Comparison of ENCODE assay signal across 1 cellular context in the genomic region with DNA sequence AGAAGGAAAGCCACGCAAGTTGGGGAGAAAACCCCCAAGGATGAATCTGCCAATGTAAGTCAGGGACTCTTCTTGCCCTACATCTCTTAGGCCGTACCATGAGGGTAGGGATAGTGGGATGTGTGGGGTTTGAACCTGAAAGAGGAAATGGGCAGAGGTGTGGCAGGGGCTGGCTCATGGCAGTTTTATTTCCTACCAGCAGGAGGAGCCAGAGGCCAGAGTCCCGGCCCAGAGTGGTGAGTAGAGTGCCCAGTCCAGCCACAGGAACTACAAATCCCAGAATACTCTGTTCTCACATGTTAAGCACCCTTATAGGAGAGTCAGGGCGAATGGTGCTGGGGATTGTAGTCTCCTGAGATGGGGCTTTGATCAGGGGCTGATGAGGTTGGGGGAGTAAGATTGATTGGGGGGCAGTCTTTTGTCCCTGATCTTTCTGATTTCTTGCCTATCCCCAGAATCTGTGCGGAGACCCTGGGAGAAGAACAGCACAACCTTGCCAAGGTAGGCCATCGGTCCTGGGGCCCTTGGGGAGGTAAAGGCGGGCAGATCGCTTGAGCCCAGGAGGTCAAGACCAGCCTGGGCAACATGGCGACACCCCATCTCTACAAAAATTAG.
TF ChIP-seq lines count a peak whose summit lies in the region.

No MANE protein-coding gene starts in this region.

TF ChIP-seq in K562, 482 proteins besides CTCF, POLR2A, EP300 and RAD21 (continued from another document):
- TF ChIP-seq, protein P1, sequence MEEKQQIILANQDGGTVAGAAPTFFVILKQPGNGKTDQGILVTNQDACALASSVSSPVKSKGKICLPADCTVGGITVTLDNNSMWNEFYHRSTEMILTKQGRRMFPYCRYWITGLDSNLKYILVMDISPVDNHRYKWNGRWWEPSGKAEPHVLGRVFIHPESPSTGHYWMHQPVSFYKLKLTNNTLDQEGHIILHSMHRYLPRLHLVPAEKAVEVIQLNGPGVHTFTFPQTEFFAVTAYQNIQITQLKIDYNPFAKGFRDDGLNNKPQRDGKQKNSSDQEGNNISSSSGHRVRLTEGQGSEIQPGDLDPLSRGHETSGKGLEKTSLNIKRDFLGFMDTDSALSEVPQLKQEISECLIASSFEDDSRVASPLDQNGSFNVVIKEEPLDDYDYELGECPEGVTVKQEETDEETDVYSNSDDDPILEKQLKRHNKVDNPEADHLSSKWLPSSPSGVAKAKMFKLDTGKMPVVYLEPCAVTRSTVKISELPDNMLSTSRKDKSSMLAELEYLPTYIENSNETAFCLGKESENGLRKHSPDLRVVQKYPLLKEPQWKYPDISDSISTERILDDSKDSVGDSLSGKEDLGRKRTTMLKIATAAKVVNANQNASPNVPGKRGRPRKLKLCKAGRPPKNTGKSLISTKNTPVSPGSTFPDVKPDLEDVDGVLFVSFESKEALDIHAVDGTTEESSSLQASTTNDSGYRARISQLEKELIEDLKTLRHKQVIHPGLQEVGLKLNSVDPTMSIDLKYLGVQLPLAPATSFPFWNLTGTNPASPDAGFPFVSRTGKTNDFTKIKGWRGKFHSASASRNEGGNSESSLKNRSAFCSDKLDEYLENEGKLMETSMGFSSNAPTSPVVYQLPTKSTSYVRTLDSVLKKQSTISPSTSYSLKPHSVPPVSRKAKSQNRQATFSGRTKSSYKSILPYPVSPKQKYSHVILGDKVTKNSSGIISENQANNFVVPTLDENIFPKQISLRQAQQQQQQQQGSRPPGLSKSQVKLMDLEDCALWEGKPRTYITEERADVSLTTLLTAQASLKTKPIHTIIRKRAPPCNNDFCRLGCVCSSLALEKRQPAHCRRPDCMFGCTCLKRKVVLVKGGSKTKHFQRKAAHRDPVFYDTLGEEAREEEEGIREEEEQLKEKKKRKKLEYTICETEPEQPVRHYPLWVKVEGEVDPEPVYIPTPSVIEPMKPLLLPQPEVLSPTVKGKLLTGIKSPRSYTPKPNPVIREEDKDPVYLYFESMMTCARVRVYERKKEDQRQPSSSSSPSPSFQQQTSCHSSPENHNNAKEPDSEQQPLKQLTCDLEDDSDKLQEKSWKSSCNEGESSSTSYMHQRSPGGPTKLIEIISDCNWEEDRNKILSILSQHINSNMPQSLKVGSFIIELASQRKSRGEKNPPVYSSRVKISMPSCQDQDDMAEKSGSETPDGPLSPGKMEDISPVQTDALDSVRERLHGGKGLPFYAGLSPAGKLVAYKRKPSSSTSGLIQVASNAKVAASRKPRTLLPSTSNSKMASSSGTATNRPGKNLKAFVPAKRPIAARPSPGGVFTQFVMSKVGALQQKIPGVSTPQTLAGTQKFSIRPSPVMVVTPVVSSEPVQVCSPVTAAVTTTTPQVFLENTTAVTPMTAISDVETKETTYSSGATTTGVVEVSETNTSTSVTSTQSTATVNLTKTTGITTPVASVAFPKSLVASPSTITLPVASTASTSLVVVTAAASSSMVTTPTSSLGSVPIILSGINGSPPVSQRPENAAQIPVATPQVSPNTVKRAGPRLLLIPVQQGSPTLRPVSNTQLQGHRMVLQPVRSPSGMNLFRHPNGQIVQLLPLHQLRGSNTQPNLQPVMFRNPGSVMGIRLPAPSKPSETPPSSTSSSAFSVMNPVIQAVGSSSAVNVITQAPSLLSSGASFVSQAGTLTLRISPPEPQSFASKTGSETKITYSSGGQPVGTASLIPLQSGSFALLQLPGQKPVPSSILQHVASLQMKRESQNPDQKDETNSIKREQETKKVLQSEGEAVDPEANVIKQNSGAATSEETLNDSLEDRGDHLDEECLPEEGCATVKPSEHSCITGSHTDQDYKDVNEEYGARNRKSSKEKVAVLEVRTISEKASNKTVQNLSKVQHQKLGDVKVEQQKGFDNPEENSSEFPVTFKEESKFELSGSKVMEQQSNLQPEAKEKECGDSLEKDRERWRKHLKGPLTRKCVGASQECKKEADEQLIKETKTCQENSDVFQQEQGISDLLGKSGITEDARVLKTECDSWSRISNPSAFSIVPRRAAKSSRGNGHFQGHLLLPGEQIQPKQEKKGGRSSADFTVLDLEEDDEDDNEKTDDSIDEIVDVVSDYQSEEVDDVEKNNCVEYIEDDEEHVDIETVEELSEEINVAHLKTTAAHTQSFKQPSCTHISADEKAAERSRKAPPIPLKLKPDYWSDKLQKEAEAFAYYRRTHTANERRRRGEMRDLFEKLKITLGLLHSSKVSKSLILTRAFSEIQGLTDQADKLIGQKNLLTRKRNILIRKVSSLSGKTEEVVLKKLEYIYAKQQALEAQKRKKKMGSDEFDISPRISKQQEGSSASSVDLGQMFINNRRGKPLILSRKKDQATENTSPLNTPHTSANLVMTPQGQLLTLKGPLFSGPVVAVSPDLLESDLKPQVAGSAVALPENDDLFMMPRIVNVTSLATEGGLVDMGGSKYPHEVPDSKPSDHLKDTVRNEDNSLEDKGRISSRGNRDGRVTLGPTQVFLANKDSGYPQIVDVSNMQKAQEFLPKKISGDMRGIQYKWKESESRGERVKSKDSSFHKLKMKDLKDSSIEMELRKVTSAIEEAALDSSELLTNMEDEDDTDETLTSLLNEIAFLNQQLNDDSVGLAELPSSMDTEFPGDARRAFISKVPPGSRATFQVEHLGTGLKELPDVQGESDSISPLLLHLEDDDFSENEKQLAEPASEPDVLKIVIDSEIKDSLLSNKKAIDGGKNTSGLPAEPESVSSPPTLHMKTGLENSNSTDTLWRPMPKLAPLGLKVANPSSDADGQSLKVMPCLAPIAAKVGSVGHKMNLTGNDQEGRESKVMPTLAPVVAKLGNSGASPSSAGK (IDR thresholded peaks at IDR 0.05) = no peak
- TF ChIP-seq YY1 (IDR thresholded peaks at IDR 0.05; ENCODE audit: borderline replicate concordance in 1 of 3, control insufficient read depth in 1 of 3, extremely low read depth in 1 of 3, insufficient read depth in 3 of 3, insufficient read length in 1 of 3, insufficient replicate concordance in 2 of 3, low read depth in 1 of 3, low read length in 2 of 3) (peak in 1 of 3 experiments; percentile 20), SMAD3 (CRISPR knock-in tag; conservative IDR thresholded peaks at IDR 0.05) (0 out of 2 replicates have a peak, but pooled peaks have one; percentile 12), GTF2F1 (IDR thresholded peaks at IDR 0.05; ENCODE audit: low read depth, low read length) (no peak), SPI1 (IDR thresholded peaks at IDR 0.05; ENCODE audit: borderline replicate concordance, low read depth, low read length) (peak; percentile 95), BRD4 (IDR thresholded peaks at IDR 0.05) (no peak), CHCHD3 (CRISPR knock-in tag; IDR thresholded peaks at IDR 0.05) (no peak), POLR2AphosphoS2 (IDR thresholded peaks at IDR 0.05; ENCODE audit: low read length) (peak; percentile 68; the same call in 1 of the 2 replicates), ZNF766 (CRISPR knock-in tag; conservative IDR thresholded peaks at IDR 0.05) (peak; percentile 62; the same call in 1 of the 2 replicates), ZBED1 (IDR thresholded peaks at IDR 0.05) (0 out of 2 replicates have a peak, but pooled peaks have one; percentile 15), SIN3A (IDR thresholded peaks at IDR 0.05; ENCODE audit: borderline replicate concordance in 2 of 2, control insufficient read depth in 1 of 2, low read depth in 2 of 2, low read length in 2 of 2) (no peak), SP1 (CRISPR knock-in tag; IDR thresholded peaks at IDR 0.05) (0 out of 2 replicates have a peak, but pooled peaks have one; percentile 27)
- TF ChIP-seq, protein P2, sequence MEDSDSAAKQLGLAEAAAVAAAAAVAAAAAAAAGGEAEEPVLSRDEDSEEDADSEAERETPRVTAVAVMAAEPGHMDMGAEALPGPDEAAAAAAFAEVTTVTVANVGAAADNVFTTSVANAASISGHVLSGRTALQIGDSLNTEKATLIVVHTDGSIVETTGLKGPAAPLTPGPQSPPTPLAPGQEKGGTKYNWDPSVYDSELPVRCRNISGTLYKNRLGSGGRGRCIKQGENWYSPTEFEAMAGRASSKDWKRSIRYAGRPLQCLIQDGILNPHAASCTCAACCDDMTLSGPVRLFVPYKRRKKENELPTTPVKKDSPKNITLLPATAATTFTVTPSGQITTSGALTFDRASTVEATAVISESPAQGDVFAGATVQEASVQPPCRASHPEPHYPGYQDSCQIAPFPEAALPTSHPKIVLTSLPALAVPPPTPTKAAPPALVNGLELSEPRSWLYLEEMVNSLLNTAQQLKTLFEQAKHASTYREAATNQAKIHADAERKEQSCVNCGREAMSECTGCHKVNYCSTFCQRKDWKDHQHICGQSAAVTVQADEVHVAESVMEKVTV (CRISPR knock-in tag; IDR thresholded peaks at IDR 0.05) = peak; percentile 56; the same call in 1 of the 2 replicates
- TF ChIP-seq, protein P3, sequence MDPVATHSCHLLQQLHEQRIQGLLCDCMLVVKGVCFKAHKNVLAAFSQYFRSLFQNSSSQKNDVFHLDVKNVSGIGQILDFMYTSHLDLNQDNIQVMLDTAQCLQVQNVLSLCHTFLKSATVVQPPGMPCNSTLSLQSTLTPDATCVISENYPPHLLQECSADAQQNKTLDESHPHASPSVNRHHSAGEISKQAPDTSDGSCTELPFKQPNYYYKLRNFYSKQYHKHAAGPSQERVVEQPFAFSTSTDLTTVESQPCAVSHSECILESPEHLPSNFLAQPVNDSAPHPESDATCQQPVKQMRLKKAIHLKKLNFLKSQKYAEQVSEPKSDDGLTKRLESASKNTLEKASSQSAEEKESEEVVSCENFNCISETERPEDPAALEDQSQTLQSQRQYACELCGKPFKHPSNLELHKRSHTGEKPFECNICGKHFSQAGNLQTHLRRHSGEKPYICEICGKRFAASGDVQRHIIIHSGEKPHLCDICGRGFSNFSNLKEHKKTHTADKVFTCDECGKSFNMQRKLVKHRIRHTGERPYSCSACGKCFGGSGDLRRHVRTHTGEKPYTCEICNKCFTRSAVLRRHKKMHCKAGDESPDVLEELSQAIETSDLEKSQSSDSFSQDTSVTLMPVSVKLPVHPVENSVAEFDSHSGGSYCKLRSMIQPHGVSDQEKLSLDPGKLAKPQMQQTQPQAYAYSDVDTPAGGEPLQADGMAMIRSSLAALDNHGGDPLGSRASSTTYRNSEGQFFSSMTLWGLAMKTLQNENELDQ (CRISPR knock-in tag; IDR thresholded peaks at IDR 0.05; ENCODE audit: borderline replicate concordance) = no peak
- TF ChIP-seq, protein P4, sequence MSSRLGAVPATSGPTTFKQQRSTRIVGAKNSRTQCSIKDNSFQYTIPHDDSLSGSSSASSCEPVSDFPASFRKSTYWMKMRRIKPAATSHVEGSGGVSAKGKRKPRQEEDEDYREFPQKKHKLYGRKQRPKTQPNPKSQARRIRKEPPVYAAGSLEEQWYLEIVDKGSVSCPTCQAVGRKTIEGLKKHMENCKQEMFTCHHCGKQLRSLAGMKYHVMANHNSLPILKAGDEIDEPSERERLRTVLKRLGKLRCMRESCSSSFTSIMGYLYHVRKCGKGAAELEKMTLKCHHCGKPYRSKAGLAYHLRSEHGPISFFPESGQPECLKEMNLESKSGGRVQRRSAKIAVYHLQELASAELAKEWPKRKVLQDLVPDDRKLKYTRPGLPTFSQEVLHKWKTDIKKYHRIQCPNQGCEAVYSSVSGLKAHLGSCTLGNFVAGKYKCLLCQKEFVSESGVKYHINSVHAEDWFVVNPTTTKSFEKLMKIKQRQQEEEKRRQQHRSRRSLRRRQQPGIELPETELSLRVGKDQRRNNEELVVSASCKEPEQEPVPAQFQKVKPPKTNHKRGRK (tag; IDR thresholded peaks at IDR 0.05) = no peak
- TF ChIP-seq, protein P5, sequence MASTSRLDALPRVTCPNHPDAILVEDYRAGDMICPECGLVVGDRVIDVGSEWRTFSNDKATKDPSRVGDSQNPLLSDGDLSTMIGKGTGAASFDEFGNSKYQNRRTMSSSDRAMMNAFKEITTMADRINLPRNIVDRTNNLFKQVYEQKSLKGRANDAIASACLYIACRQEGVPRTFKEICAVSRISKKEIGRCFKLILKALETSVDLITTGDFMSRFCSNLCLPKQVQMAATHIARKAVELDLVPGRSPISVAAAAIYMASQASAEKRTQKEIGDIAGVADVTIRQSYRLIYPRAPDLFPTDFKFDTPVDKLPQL (IDR thresholded peaks at IDR 0.05; ENCODE audit: extremely low read depth, insufficient read length) = no peak
- TF ChIP-seq, protein P6, sequence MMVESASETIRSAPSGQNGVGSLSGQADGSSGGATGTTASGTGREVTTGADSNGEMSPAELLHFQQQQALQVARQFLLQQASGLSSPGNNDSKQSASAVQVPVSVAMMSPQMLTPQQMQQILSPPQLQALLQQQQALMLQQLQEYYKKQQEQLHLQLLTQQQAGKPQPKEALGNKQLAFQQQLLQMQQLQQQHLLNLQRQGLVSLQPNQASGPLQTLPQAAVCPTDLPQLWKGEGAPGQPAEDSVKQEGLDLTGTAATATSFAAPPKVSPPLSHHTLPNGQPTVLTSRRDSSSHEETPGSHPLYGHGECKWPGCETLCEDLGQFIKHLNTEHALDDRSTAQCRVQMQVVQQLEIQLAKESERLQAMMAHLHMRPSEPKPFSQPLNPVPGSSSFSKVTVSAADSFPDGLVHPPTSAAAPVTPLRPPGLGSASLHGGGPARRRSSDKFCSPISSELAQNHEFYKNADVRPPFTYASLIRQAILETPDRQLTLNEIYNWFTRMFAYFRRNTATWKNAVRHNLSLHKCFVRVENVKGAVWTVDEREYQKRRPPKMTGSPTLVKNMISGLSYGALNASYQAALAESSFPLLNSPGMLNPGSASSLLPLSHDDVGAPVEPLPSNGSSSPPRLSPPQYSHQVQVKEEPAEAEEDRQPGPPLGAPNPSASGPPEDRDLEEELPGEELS (CRISPR knock-in tag; IDR thresholded peaks at IDR 0.05; ENCODE audit: borderline replicate concordance) = no peak
TF ChIP-seq in K562: peak in this region for 50.
